In the genomic region with DNA sequence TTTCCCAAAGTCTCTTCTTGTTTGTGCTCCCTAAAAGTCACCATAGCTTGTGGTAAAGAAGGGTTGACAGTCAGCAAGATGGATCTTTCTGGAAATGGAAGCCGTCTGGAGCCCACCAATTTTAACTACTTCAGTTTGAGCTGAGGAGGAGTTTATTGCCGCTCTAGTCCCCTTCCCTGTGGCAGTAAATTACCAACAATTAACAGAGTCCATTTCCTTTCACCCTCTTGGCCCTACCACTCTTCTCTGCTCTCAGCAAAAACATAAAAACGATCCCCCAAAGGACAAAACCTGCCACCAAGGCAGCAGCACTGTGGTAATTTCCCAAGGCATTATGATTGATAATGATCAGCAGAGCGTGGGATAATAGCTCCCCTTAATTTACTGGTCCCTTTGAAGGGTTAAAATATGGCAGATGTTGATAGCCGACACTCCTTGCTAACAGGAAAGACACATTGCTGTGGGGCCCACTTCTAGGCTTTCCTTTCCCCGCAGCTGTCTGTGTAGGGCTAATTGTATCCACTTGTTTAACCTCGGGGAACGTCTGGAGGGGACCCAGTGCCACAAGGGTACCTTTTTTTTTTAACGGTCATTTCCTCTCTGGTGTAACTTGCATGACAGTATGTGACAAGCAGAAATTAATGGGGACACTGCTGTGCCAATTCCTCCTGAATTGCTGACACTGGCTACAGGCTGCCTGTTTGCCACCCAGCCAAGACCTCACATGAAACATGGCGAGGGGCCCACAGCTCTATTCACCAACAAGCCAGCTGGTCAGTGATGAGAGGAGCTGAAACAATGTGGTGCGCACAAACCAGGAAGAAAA, we compare ENCODE assay signal across 9 cellular contexts.
DNase-seq lines count a peak whose midpoint lies in the region; ATAC-seq, FAIRE-seq and TF ChIP-seq lines count a peak whose summit lies in the region.
"Had no signal": no experiment of that assay in that cellular context is flagged by ENCODE, and none has a peak within 500 bp of the region (broad histone marks: within the 10 kb centered on the region; RNA-seq: fewer than 3 reads in every experiment).

No MANE protein-coding gene starts in this region.

- no peaks in the 10 kb centered on the region for H3K27me3 Mint-ChIP-seq in activated CD4-positive, alpha-beta memory T cell treated with anti-CD3 and anti-CD28 coated beads for 36 hours
- H3K27me3 Mint-ChIP-seq in activated CD4-positive, alpha-beta memory T cell treated with anti-CD3 and anti-CD28 coated beads, Interleukin-2, amount 10 ng/mL, durations not matched to agents 7 days and 5 days: no peaks in the 10 kb centered on the region

- H3K4me3 ChIP-seq in H1 (ENCODE audit: extremely low read depth in 1 of 4, insufficient read depth in 2 of 4, low read depth in 3 of 4, low read length in 4 of 4) (no peak overlapping the region), transverse colon (no peak overlapping the region)

- in situ Hi-C loops in transverse colon (cut with MboI; ENCODE audit: low pct_ligation_motif_present in 1 of 4, low pct_unique_long_range_greater_than_20kb in 1 of 4, low sequenced_read_pairs in 3 of 4): no loop called here

- no peak overlapping the region for H3K14ac ChIP-seq in H1 (ENCODE audit: insufficient read length)

- no peak overlapping the region for H2BK120ac ChIP-seq in H1 (replicated peaks; ENCODE audit: low read depth, low read length)

- no peaks in the 10 kb centered on the region for H3K9me3 ChIP-seq in H1 (ENCODE audit: insufficient read depth in 2 of 2, low read depth in 1 of 2, low read length in 1 of 2)
- H3K9me3 ChIP-seq in transverse colon: no peaks in the 10 kb centered on the region

- TF ChIP-seq EP300 in H1 (IDR thresholded peaks at IDR 0.05; ENCODE audit: borderline replicate concordance in 1 of 2, low read depth in 2 of 2, low read length in 2 of 2) (no peak), transverse colon (IDR thresholded peaks at IDR 0.05; ENCODE audit: low read depth) (no peak)

- peak overlapping the region; percentile 61; the same call in 1 of the 2 replicates for H2BK12ac ChIP-seq in H1 (ENCODE audit: low read depth, low read length)

- H4K5ac ChIP-seq in H1 (ENCODE audit: insufficient read length, low read depth, low read length): no peak overlapping the region

- no peak for TF ChIP-seq CTCF in H1 (IDR thresholded peaks at IDR 0.05; ENCODE audit: control extremely low read depth in 1 of 3, insufficient read depth in 1 of 3, low read depth in 1 of 3, low read length in 3 of 3)
- no peak for TF ChIP-seq CTCF in transverse colon (IDR thresholded peaks at IDR 0.05)

- H3K27ac Mint-ChIP-seq in activated CD4-positive, alpha-beta memory T cell treated with anti-CD3 and anti-CD28 coated beads for 36 hours: peak overlapping the region; percentile 60
- H3K27ac Mint-ChIP-seq in activated CD4-positive, alpha-beta memory T cell treated with anti-CD3 and anti-CD28 coated beads, Interleukin-2, amount 10 ng/mL, durations not matched to agents 7 days and 5 days: no peak overlapping the region
- peak overlapping the region; percentile 21 for H3K27ac Mint-ChIP-seq in stimulated activated effector memory CD8-positive, alpha-beta T cell treated with anti-CD3 and anti-CD28 coated beads, Interleukin-12 subunit alpha, Interleukin-12 subunit beta, amount 100 ng/mL, for 72 hours

- H4K91ac ChIP-seq in H1 (replicated peaks; ENCODE audit: insufficient read length, low read length): peak overlapping the region; percentile 60

- WGBS in H1 (ENCODE audit: extremely low coverage in 1 of 2, insufficient coverage in 1 of 2, insufficient read length in 1 of 2, insufficient replicate concordance in 2 of 2, low coverage in 1 of 2, low lambda C conversion rate in 2 of 2, missing lambda C conversion rate in 1 of 2), 2 experiments: 86% methylated on average over 11 of the region's 11 CpGs; no CpG with 5 or more reads in 1 of the 2 experiments
- whole genome bisulfite sequencing in transverse colon (ENCODE audit: low coverage in 1 of 2), 2 donors: 77 to 82% methylated on average over 2 to 11 of the region's 11 CpGs

- H2BK20ac ChIP-seq in H1 (ENCODE audit: low read length): no peak overlapping the region; the same call in 1 of the 2 replicates

- no peak overlapping the region for H3K9ac ChIP-seq in H1 (replicated peaks in 1 of 4; ENCODE audit: extremely low read depth in 1 of 4, low read depth in 3 of 4, low read length in 3 of 4)

- no peak overlapping the region for H3K4me3 Mint-ChIP-seq in activated CD4-positive, alpha-beta memory T cell treated with anti-CD3 and anti-CD28 coated beads for 36 hours
- no peak overlapping the region for H3K4me3 Mint-ChIP-seq in activated CD4-positive, alpha-beta memory T cell treated with anti-CD3 and anti-CD28 coated beads, Interleukin-2, amount 10 ng/mL, durations not matched to agents 7 days and 5 days
- H3K4me3 Mint-ChIP-seq in stimulated activated effector memory CD8-positive, alpha-beta T cell treated with anti-CD3 and anti-CD28 coated beads, Interleukin-12 subunit alpha, Interleukin-12 subunit beta, amount 100 ng/mL, for 72 hours: no peak overlapping the region

- H3K27me3 ChIP-seq in H1 (replicated peaks in 1 of 4; ENCODE audit: control insufficient read depth in 3 of 4, extremely low read depth in 1 of 4, insufficient read depth in 3 of 4, low read length in 3 of 4) (no peaks in the 10 kb centered on the region), transverse colon (no peaks in the 10 kb centered on the region)

- no peak overlapping the region for H2BK5ac ChIP-seq in H1 (ENCODE audit: low read depth, low read length)

- no peaks in the 10 kb centered on the region for H3K9me3 Mint-ChIP-seq in activated CD4-positive, alpha-beta memory T cell treated with anti-CD3 and anti-CD28 coated beads for 36 hours
- H3K9me3 Mint-ChIP-seq in activated CD4-positive, alpha-beta memory T cell treated with anti-CD3 and anti-CD28 coated beads, Interleukin-2, amount 10 ng/mL, durations not matched to agents 7 days and 5 days: no peaks in the 10 kb centered on the region
- no peaks in the 10 kb centered on the region for H3K9me3 Mint-ChIP-seq in stimulated activated effector memory CD8-positive, alpha-beta T cell treated with anti-CD3 and anti-CD28 coated beads, Interleukin-12 subunit alpha, Interleukin-12 subunit beta, amount 100 ng/mL, for 72 hours

- no peak overlapping the region for H2AFZ ChIP-seq in H1 (ENCODE audit: low read length)

- H3K56ac ChIP-seq in H1 (replicated peaks; ENCODE audit: insufficient read length, low read depth, low read length): no peak overlapping the region

- no peaks in the 10 kb centered on the region for H3K79me1 ChIP-seq in H1 (ENCODE audit: low read depth, low read length)

- H3K36me3 Mint-ChIP-seq in activated CD4-positive, alpha-beta memory T cell treated with anti-CD3 and anti-CD28 coated beads for 36 hours: peaks cover 48% of the 10 kb centered on the region
- H3K36me3 Mint-ChIP-seq in activated CD4-positive, alpha-beta memory T cell treated with anti-CD3 and anti-CD28 coated beads, Interleukin-2, amount 10 ng/mL, durations not matched to agents 7 days and 5 days (ENCODE audit: low read depth): peaks cover 66% of the 10 kb centered on the region
- peaks cover 84% of the 10 kb centered on the region for H3K36me3 Mint-ChIP-seq in stimulated activated effector memory CD8-positive, alpha-beta T cell treated with anti-CD3 and anti-CD28 coated beads, Interleukin-12 subunit alpha, Interleukin-12 subunit beta, amount 100 ng/mL, for 72 hours

- no peak overlapping the region for H2AK5ac ChIP-seq in H1 (ENCODE audit: low read depth, low read length)

- ATAC-seq in stimulated activated effector memory CD8-positive, alpha-beta T cell treated with anti-CD3 and anti-CD28 coated beads, Interleukin-12 subunit alpha, Interleukin-12 subunit beta, amount 100 ng/mL, for 72 hours: no peak

- H4K8ac ChIP-seq in H1 (ENCODE audit: extremely low read depth, insufficient read depth, low read length): no peak overlapping the region

- peaks cover 49% of the 10 kb centered on the region for H3K4me1 Mint-ChIP-seq in activated CD4-positive, alpha-beta memory T cell treated with anti-CD3 and anti-CD28 coated beads for 36 hours (ENCODE audit: low read depth)
- peaks cover 35% of the 10 kb centered on the region for H3K4me1 Mint-ChIP-seq in activated CD4-positive, alpha-beta memory T cell treated with anti-CD3 and anti-CD28 coated beads, Interleukin-2, amount 10 ng/mL, durations not matched to agents 7 days and 5 days
- H3K4me1 Mint-ChIP-seq in stimulated activated effector memory CD8-positive, alpha-beta T cell treated with anti-CD3 and anti-CD28 coated beads, Interleukin-12 subunit alpha, Interleukin-12 subunit beta, amount 100 ng/mL, for 72 hours: peaks cover 53% of the 10 kb centered on the region

- H3K36me3 ChIP-seq in H1 (ENCODE audit: control insufficient read depth in 2 of 4, insufficient read depth in 4 of 4, low read length in 3 of 4) (no peaks in the 10 kb centered on the region), transverse colon (no peaks in the 10 kb centered on the region)

- peak overlapping the region; percentile 35; the same call in 1 of the 2 replicates for H3K18ac ChIP-seq in H1 (ENCODE audit: extremely low read depth, low read length)

- H3K4ac ChIP-seq in H1 (replicated peaks; ENCODE audit: insufficient read length, low read depth, low read length): no peak overlapping the region

- peaks cover 3 to 22% (median 16%) of the 10 kb centered on the region in 4 experiments for H3K4me1 ChIP-seq in H1 (replicated peaks in 1 of 4; ENCODE audit: control insufficient read depth in 3 of 4, insufficient read depth in 4 of 4, low read length in 3 of 4)
- H3K4me1 ChIP-seq in transverse colon: peaks cover 0 to 13% (median 3%) of the 10 kb centered on the region in 4 donors

- peak overlapping the region; percentile 46; the same call in 1 of the 2 replicates for H2BK15ac ChIP-seq in H1 (ENCODE audit: low read length)

- no peaks in the 10 kb centered on the region for H3K23me2 ChIP-seq in H1 (ENCODE audit: low read depth, low read length)

- no peaks in the 10 kb centered on the region for H4K20me1 ChIP-seq in H1 (replicated peaks in 1 of 2; ENCODE audit: control insufficient read depth in 1 of 2, insufficient read depth in 2 of 2, low read length in 2 of 2)

- POLR2A ChIA-PET in activated CD4-positive, alpha-beta memory T cell treated with anti-CD3 and anti-CD28 coated beads for 36 hours (lab: Charles Lee): interaction anchor here (0.9 kb wide), 1 partner anchor 11 kb away, joined by 4 read pairs; no protein-coding TSS in a partner anchor
- POLR2A ChIA-PET in activated CD4-positive, alpha-beta memory T cell treated with anti-CD3 and anti-CD28 coated beads, Interleukin-2, amount 10 ng/mL, durations not matched to agents 7 days and 5 days (lab: Charles Lee): interaction anchor here (0.6 to 1.5 kb wide), 2 partner anchors 10 to 149 kb away, joined by 3 to 4 read pairs; no protein-coding TSS in a partner anchor
- POLR2A ChIA-PET in H1 (lab: Charles Lee; ENCODE audit: partially characterized antibody): interaction anchor here (3.6 kb wide), 1 partner anchor 12 kb away, joined by 14 read pairs; no protein-coding TSS in a partner anchor

- H3K79me2 ChIP-seq in H1 (ENCODE audit: control insufficient read depth in 1 of 2, insufficient read depth in 2 of 2, low read length in 2 of 2): no peaks in the 10 kb centered on the region

- no peak overlapping the region for H3K23ac ChIP-seq in H1 (ENCODE audit: insufficient read length)

- CTCF ChIA-PET in activated CD4-positive, alpha-beta memory T cell treated with anti-CD3 and anti-CD28 coated beads for 36 hours (lab: Charles Lee): no interaction called here
- CTCF ChIA-PET in activated CD4-positive, alpha-beta memory T cell treated with anti-CD3 and anti-CD28 coated beads, Interleukin-2, amount 10 ng/mL, durations not matched to agents 7 days and 5 days (lab: Charles Lee): interaction anchor here (0.9 kb wide), 1 partner anchor 78 kb away, joined by 3 read pairs; no protein-coding TSS in a partner anchor
- CTCF ChIA-PET in H1 (lab: Charles Lee; ENCODE audit: partially characterized antibody): interaction anchor here (2.1 kb wide), 1 partner anchor 12 kb away, joined by 5 read pairs; no protein-coding TSS in a partner anchor

- no peak overlapping the region for H3K27ac ChIP-seq in H1 (ENCODE audit: low read depth, low read length)
- no peak overlapping the region for H3K27ac ChIP-seq in transverse colon
- H3K27ac ChIP-seq: VCaP had no signal

- TF ChIP-seq POLR2A in H1 (IDR thresholded peaks at IDR 0.05; ENCODE audit: control extremely low read depth in 1 of 2, low read depth in 2 of 2, low read length in 2 of 2) (no peak), transverse colon (IDR thresholded peaks at IDR 0.05) (no peak)

- FAIRE-seq in H1 (lab: Jason Lieb, UNC): no peak

- no peak overlapping the region for H3K4me2 ChIP-seq in H1 (ENCODE audit: insufficient read depth in 1 of 2, low read depth in 2 of 2, low read length in 2 of 2)

- TF ChIP-seq RAD21 in H1 (IDR thresholded peaks at IDR 0.05 in 1 of 2, conservative IDR thresholded peaks at IDR 0.05 in 1 of 2; ENCODE audit: low read depth in 2 of 2, low read length in 2 of 2): no peak

- intact Hi-C loops in activated CD4-positive, alpha-beta memory T cell treated with anti-CD3 and anti-CD28 coated beads for 36 hours (cut with micrococcal nuclease): no loop called here
- intact Hi-C loops in transverse colon (cut with DNase I; ENCODE audit: low total_unique reads): no loop called here

- no peak for DNase-seq in activated CD4-positive, alpha-beta memory T cell treated with anti-CD3 and anti-CD28 coated beads for 36 hours
- DNase-seq in activated CD4-positive, alpha-beta memory T cell treated with anti-CD3 and anti-CD28 coated beads, Interleukin-2, amount 10 ng/mL, durations not matched to agents 7 days and 5 days: no peak
- DNase-seq in NCI-H446 treated with DMSO at 0.1 percent for 48 hours (lab: John Stamatoyannopoulos, UW) (peak; percentile 73), H1 (ENCODE audit: low read depth in 1 of 2, low spot score in 2 of 2) (no peak), transverse colon (no peak), COR-L47 (lab: John Stamatoyannopoulos, UW) (no peak), GOT3 (lab: John Stamatoyannopoulos, UW) (no peak)
- DNase-seq in stimulated activated effector memory CD8-positive, alpha-beta T cell treated with anti-CD3 and anti-CD28 coated beads, Interleukin-12 subunit alpha, Interleukin-12 subunit beta, amount 100 ng/mL, for 72 hours (ENCODE audit: low spot score in 2 of 2): no peak
